16 cellular contexts compared by ENCODE assay signal in genomic region chr20:31816221-31816620, GRCh38. TPM values are rescaled to one million over a fixed set of nuclear protein-coding genes. Genes with fewer than 3 reads are reported as not detected.
"Had no signal": no experiment of that assay in that cellular context is flagged by ENCODE, and none has a peak within 500 bp of the region (broad histone marks: within the 10 kb centered on the region; RNA-seq: fewer than 3 reads in every experiment).

No MANE protein-coding gene starts in this region.

- H3K27me3 ChIP-seq: foreskin keratinocyte, sigmoid colon, tibial nerve, uterus had no signal

- H3K9me3 ChIP-seq: lower lobe of right lung, sigmoid colon, tibial nerve, uterus had no signal

- H3K4me3 ChIP-seq: lower lobe of right lung, sigmoid colon, tibial nerve, uterus had no signal

- H3K4me1 ChIP-seq: foreskin keratinocyte, uterus had no signal

- DNase-seq: activated CD4-positive, alpha-beta memory T cell treated with anti-CD3 and anti-CD28 coated beads, Interleukin-2, amount 10 ng/mL, durations not matched to agents 7 days and 5 days; activated CD4-positive, alpha-beta T cell treated with anti-CD3 and anti-CD28 coated beads for 36 hours; activated naive CD4-positive, alpha-beta T cell treated with anti-CD3 and anti-CD28 coated beads, Interleukin-2, amount 50 U/mL, for 16 hours; activated T-cell treated with anti-CD3 and anti-CD28 coated beads, Interleukin-2, amount 50 U/mL, for 24 hours; central memory CD4-positive, alpha-beta T cell; effector memory CD4-positive, alpha-beta T cell; foreskin keratinocyte; immature natural killer cell; lower lobe of right lung; nephron progenitor cell; sigmoid colon; stimulated activated CD4-positive, alpha-beta T cell treated with anti-CD3 and anti-CD28 coated beads, Interleukin-1b, Interleukin-23, amount 100 ng/mL, for 48 hours; T-helper 17 cell; uterus had no signal

- H3K27ac ChIP-seq: foreskin keratinocyte, sigmoid colon, tibial nerve had no signal

- H3K36me3 ChIP-seq: lower lobe of right lung, sigmoid colon, tibial nerve, uterus had no signal

RNA-seq across cellular contexts. Expression of gene MYLK2, which starts 2.9 kb away (rescaled TPM):
- total RNA-seq: lower lobe of right lung, T-helper 17 cell had no signal

RNA-seq across cellular contexts. Expression of gene FOXS1, which starts 29.2 kb away (rescaled TPM):
- total RNA-seq: activated CD4-positive, alpha-beta memory T cell treated with anti-CD3 and anti-CD28 coated beads, Interleukin-2, amount 10 ng/mL, durations not matched to agents 7 days and 5 days; activated CD4-positive, alpha-beta T cell treated with anti-CD3 and anti-CD28 coated beads for 36 hours; foreskin keratinocyte; pulmonary artery endothelial cell; sigmoid colon; T-helper 17 cell had no signal

RNA-seq across cellular contexts. Expression of gene DUSP15, which starts 54.1 kb away (rescaled TPM):
- total RNA-seq: activated CD4-positive, alpha-beta memory T cell treated with anti-CD3 and anti-CD28 coated beads, Interleukin-2, amount 10 ng/mL, durations not matched to agents 7 days and 5 days; activated CD4-positive, alpha-beta T cell treated with anti-CD3 and anti-CD28 coated beads for 36 hours; foreskin keratinocyte; pulmonary artery endothelial cell; T-helper 17 cell had no signal

RNA-seq across cellular contexts. Expression of gene TTLL9, which starts 54.2 kb away (rescaled TPM):
- total RNA-seq: activated CD4-positive, alpha-beta memory T cell treated with anti-CD3 and anti-CD28 coated beads, Interleukin-2, amount 10 ng/mL, durations not matched to agents 7 days and 5 days; activated CD4-positive, alpha-beta T cell treated with anti-CD3 and anti-CD28 coated beads for 36 hours; foreskin keratinocyte; T-helper 17 cell had no signal
